ENCODE assay signal across 8 cellular contexts in genomic region chrX:153649178-153649914, GRCh38. TPM values are rescaled to one million over a fixed set of nuclear protein-coding genes. Genes with fewer than 3 reads are reported as not detected.
DNase-seq lines count a peak whose midpoint lies in the region; ATAC-seq and TF ChIP-seq lines count a peak whose summit lies in the region.

No MANE protein-coding gene starts in this region.

- H2AK9ac ChIP-seq in IMR-90 (replicated peaks; ENCODE audit: low read depth, low read length, poor library complexity) = no peak overlapping the region

- POLR2A ChIA-PET in IMR-90 (lab: Charles Lee; ENCODE audit: unreplicated experiment) = no interaction called here

- H2AK5ac ChIP-seq in IMR-90 (ENCODE audit: low read depth, low read length) = no peak overlapping the region

- H3K27ac ChIP-seq in IMR-90 (ENCODE audit: insufficient read depth, low read length) (no peak overlapping the region), SJCRH30 (no peak overlapping the region)

- H4K5ac ChIP-seq in IMR-90 (ENCODE audit: low read depth, low read length) = no peak overlapping the region

- peaks cover 2% of the 10 kb centered on the region for H3K36me3 Mint-ChIP-seq in chondrocyte (ENCODE audit: low read depth)
- H3K36me3 Mint-ChIP-seq in natural killer cell treated with Interleukin-12 subunit alpha and Interleukin-12 subunit beta and Interleukin-15 and Interleukin-18, amount 100 ng/mL, for 72 hours = no peaks in the 10 kb centered on the region

- no peaks in the 10 kb centered on the region for H3K9me1 ChIP-seq in IMR-90 (ENCODE audit: insufficient read depth, low read length)

- intact Hi-C loops in IMR-90 (cut with micrococcal nuclease) = loop anchor here (1.0 kb wide), 1 partner anchor 110 kb away; no protein-coding TSS in a partner anchor

- H3K27me3 ChIP-seq in IMR-90 (ENCODE audit: control insufficient read depth, insufficient read depth, low read length) (peaks cover 38% of the 10 kb centered on the region), SJCRH30 (no peaks in the 10 kb centered on the region)

- H4K8ac ChIP-seq in IMR-90 (ENCODE audit: low read depth in 2 of 2, low read length in 2 of 2) = no peak overlapping the region

- H3K4me1 ChIP-seq in IMR-90 (ENCODE audit: control insufficient read depth, insufficient read depth, low read length) (no peaks in the 10 kb centered on the region), SJCRH30 (no peaks in the 10 kb centered on the region)

- H4K20me1 ChIP-seq in IMR-90 (ENCODE audit: insufficient read depth, low read length) = no peaks in the 10 kb centered on the region

- H3K27me3 Mint-ChIP-seq in chondrocyte (ENCODE audit: low read depth) = peaks cover 10% of the 10 kb centered on the region
- peaks cover 3 to 7% of the 10 kb centered on the region in 2 donors for H3K27me3 Mint-ChIP-seq in natural killer cell treated with Interleukin-12 subunit alpha and Interleukin-12 subunit beta and Interleukin-15 and Interleukin-18, amount 100 ng/mL, for 72 hours

- DNase-seq in EH (ENCODE audit: low read depth) = peak; percentile 39
- DNase-seq in IMR-90 = no peak
- peak; percentile 34 to 65 for DNase-seq in SJCRH30
- peak; percentile 87 for DNase-seq in chondrocyte (ENCODE audit: low spot score)
- DNase-seq in natural killer cell treated with Interleukin-12 subunit alpha and Interleukin-12 subunit beta and Interleukin-15 and Interleukin-18, amount 100 ng/mL, for 72 hours (ENCODE audit: low spot score) = peak; percentile 60

- H3K9me3 Mint-ChIP-seq in chondrocyte (ENCODE audit: low read depth) = peaks cover 8% of the 10 kb centered on the region
- H3K9me3 Mint-ChIP-seq in natural killer cell treated with Interleukin-12 subunit alpha and Interleukin-12 subunit beta and Interleukin-15 and Interleukin-18, amount 100 ng/mL, for 72 hours = no peaks in the 10 kb centered on the region

- H3K14ac ChIP-seq in IMR-90 (replicated peaks; ENCODE audit: low read depth, low read length) = no peak overlapping the region

- no peaks in the 10 kb centered on the region for H3K36me3 ChIP-seq in IMR-90 (ENCODE audit: control insufficient read depth, insufficient read depth, low read length)
- no peaks in the 10 kb centered on the region for H3K36me3 ChIP-seq in SJCRH30

- no peak overlapping the region for H3K18ac ChIP-seq in IMR-90 (ENCODE audit: low read depth, low read length)

- CTCF ChIA-PET in IMR-90 (lab: Yijun Ruan, JAX) = no interaction called here

- H3K4me1 Mint-ChIP-seq in chondrocyte (ENCODE audit: low read depth) = no peaks in the 10 kb centered on the region
- no peaks in the 10 kb centered on the region for H3K4me1 Mint-ChIP-seq in natural killer cell treated with Interleukin-12 subunit alpha and Interleukin-12 subunit beta and Interleukin-15 and Interleukin-18, amount 100 ng/mL, for 72 hours (ENCODE audit: low read depth in 2 of 2)

- TF ChIP-seq POLR2A in IMR-90 (IDR thresholded peaks at IDR 0.05; ENCODE audit: low read depth, low read length) = no peak

- H3K56ac ChIP-seq in IMR-90 (ENCODE audit: extremely low read depth, insufficient read depth, low read length) = no peak overlapping the region

- H3K9me3 ChIP-seq in IMR-90 (ENCODE audit: control insufficient read depth, insufficient read depth, low read length) = peaks cover 3% of the 10 kb centered on the region; the same call in 1 of the 2 replicates
- H3K9me3 ChIP-seq in SJCRH30 (replicated peaks) = no peaks in the 10 kb centered on the region; the same call in 1 of the 2 replicates

- ATAC-seq in IMR-90 (ENCODE audit: low read depth) = peak; percentile 56
- peak; percentile 43 to 85 for ATAC-seq in natural killer cell treated with Interleukin-12 subunit alpha and Interleukin-12 subunit beta and Interleukin-15 and Interleukin-18, amount 100 ng/mL, for 72 hours
- no peak for ATAC-seq in HG03442 (IDR thresholded peaks at IDR 0.05; ENCODE audit: unreplicated experiment)
- no peak for ATAC-seq in GM19463 (IDR thresholded peaks at IDR 0.05; ENCODE audit: unreplicated experiment)
- ATAC-seq in HG02642 (IDR thresholded peaks at IDR 0.05; ENCODE audit: poor library complexity, unreplicated experiment) = no peak

- H2BK15ac ChIP-seq in IMR-90 (ENCODE audit: low read depth, low read length) = no peak overlapping the region

- H2BK5ac ChIP-seq in IMR-90 (ENCODE audit: low read depth, low read length, poor library complexity, severe bottlenecking) = no peak overlapping the region

- H3K4me3 ChIP-seq in IMR-90 (ENCODE audit: insufficient read depth, low read depth, low read length) (no peak overlapping the region), SJCRH30 (no peak overlapping the region)

- H3K27ac Mint-ChIP-seq in chondrocyte (ENCODE audit: unreplicated experiment) = no peak overlapping the region
- no peak overlapping the region for H3K27ac Mint-ChIP-seq in natural killer cell treated with Interleukin-12 subunit alpha and Interleukin-12 subunit beta and Interleukin-15 and Interleukin-18, amount 100 ng/mL, for 72 hours

- no TSS peak for BruUV-seq in IMR-90 (replicated peaks; lab: Mats Ljungman, UMichigan)

- H3K79me1 ChIP-seq in IMR-90 (ENCODE audit: low read depth in 1 of 2, low read length in 2 of 2) = no peaks in the 10 kb centered on the region

- no peak overlapping the region for H3K9ac ChIP-seq in IMR-90 (ENCODE audit: low read depth, low read length)

- no peak overlapping the region for H2BK120ac ChIP-seq in IMR-90 (ENCODE audit: low read depth, low read length)

- no peak overlapping the region for H3K4me2 ChIP-seq in IMR-90 (ENCODE audit: low read depth, low read length)

- no peak overlapping the region for H3K4me3 Mint-ChIP-seq in chondrocyte (ENCODE audit: unreplicated experiment)
- H3K4me3 Mint-ChIP-seq in natural killer cell treated with Interleukin-12 subunit alpha and Interleukin-12 subunit beta and Interleukin-15 and Interleukin-18, amount 100 ng/mL, for 72 hours = no peak overlapping the region

- TF ChIP-seq CTCF in IMR-90 (conservative IDR thresholded peaks at IDR 0.05; ENCODE audit: low read depth, low read length) (peak; percentile 20; the same call in 1 of the 2 replicates), chondrocyte (IDR thresholded peaks at IDR 0.05) (peak; percentile 52)

- TF ChIP-seq RAD21 in IMR-90 (IDR thresholded peaks at IDR 0.05; ENCODE audit: low read length) = peak; percentile 32; the same call in 1 of the 2 replicates

- no peak overlapping the region for H3K4ac ChIP-seq in IMR-90 (ENCODE audit: low read depth, low read length)

- H4K91ac ChIP-seq in IMR-90 (ENCODE audit: insufficient read depth, low read depth, low read length) = no peak overlapping the region

- in situ Hi-C loops in IMR-90 (cut with MboI; ENCODE audit: low sequenced_read_pairs) = no loop called here

- dilution Hi-C loops in IMR-90 (cut with HindIII; ENCODE audit: low sequenced_read_pairs, unreplicated experiment) = no loop called here

- 86% methylated on average over 10 of the region's 26 CpGs; no CpG with 5 or more reads in 1 of the 2 experiments for WGBS in IMR-90 (ENCODE audit: extremely low coverage in 2 of 2, insufficient read length in 1 of 2), 2 experiments

- H2AFZ ChIP-seq in IMR-90 (replicated peaks; ENCODE audit: low read length, poor library complexity) = no peak overlapping the region

- no peak overlapping the region for H2BK20ac ChIP-seq in IMR-90 (ENCODE audit: low read depth, low read length)

- H3K23ac ChIP-seq in IMR-90 (ENCODE audit: low read depth, low read length) = no peak overlapping the region

TF ChIP-seq in IMR-90, 13 proteins besides CTCF, POLR2A, EP300 and RAD21 (continues in another document):
- no peak for TF ChIP-seq NFE2L2 (IDR thresholded peaks at IDR 0.05; ENCODE audit: low read depth, low read length)
- no peak for TF ChIP-seq CHD1 (IDR thresholded peaks at IDR 0.05; ENCODE audit: low read depth, low read length)

RNA-seq across cellular contexts. Expression of gene DUSP9, which starts 2.3 kb away (rescaled TPM):
- total RNA-seq in IMR-90 (2012; rRNA removed) (under 0.01 TPM in 2 replicates), chondrocyte (0.13 to 0.77 TPM in 2 of 3 replicates, not detected in the other)
- polyA plus RNA-seq in IMR-90 (2012; rRNA removed) = 0.09 and 0.16 TPM in 2 replicates
- polyA plus RNA-seq in IMR-90 (2012; cell fraction: cytosol; rRNA removed) = 0.05 and 0.20 TPM in 2 replicates
- 0.05 and 0.16 TPM in 2 replicates for polyA plus RNA-seq in IMR-90 (2012; cell fraction: nucleus; rRNA removed; ENCODE audit: low replicate concordance)
- total RNA-seq in SJCRH30 (2014; rRNA removed; shearing (Covaris generic)) = 0.14 TPM in 1 of 2 replicates, not detected in the other
- total RNA-seq in natural killer cell treated with Interleukin-12 subunit alpha and Interleukin-12 subunit beta and Interleukin-15 and Interleukin-18, amount 100 ng/mL, for 72 hours = not detected

RNA-seq across cellular contexts. Expression of gene PNCK, which starts 24.3 kb away (rescaled TPM):
- total RNA-seq in IMR-90 (2012; rRNA removed) = 0.18 TPM in 1 of 2 replicates, not detected in the other
- 0.13 and 0.22 TPM in 2 replicates for polyA plus RNA-seq in IMR-90 (2012; rRNA removed)
- 0.22 TPM in 2 replicates for polyA plus RNA-seq in IMR-90 (2012; cell fraction: cytosol; rRNA removed)
- 2.2 and 2.5 TPM in 2 replicates for polyA plus RNA-seq in IMR-90 (2012; cell fraction: nucleus; rRNA removed; ENCODE audit: low replicate concordance)
- total RNA-seq in SJCRH30 (2014; rRNA removed; shearing (Covaris generic)) = not detected in 2 replicates
- 3.2 to 3.8 TPM (median 3.5 TPM) in 3 replicates for total RNA-seq in chondrocyte
- total RNA-seq in natural killer cell treated with Interleukin-12 subunit alpha and Interleukin-12 subunit beta and Interleukin-15 and Interleukin-18, amount 100 ng/mL, for 72 hours = not detected

RNA-seq across cellular contexts. Expression of gene SLC6A8, which starts 38.4 kb away (rescaled TPM):
- 6.7 and 7.2 TPM in 2 replicates for total RNA-seq in IMR-90 (2012; rRNA removed)
- polyA plus RNA-seq in IMR-90 (2012; rRNA removed) = 21.1 and 25.5 TPM in 2 replicates
- 15.6 and 31.1 TPM in 2 replicates for polyA plus RNA-seq in IMR-90 (2012; cell fraction: cytosol; rRNA removed)
- 48.5 and 108 TPM in 2 replicates for polyA plus RNA-seq in IMR-90 (2012; cell fraction: nucleus; rRNA removed; ENCODE audit: low replicate concordance)
- total RNA-seq in SJCRH30 (2014; rRNA removed; shearing (Covaris generic)) = 9.5 TPM in 2 replicates
- total RNA-seq in chondrocyte = 47.6 to 71.1 TPM (median 70.6 TPM) in 3 replicates
- 1 to 10 TPM; 2.3 to 4.1 TPM for total RNA-seq in natural killer cell treated with Interleukin-12 subunit alpha and Interleukin-12 subunit beta and Interleukin-15 and Interleukin-18, amount 100 ng/mL, for 72 hours

RNA-seq across cellular contexts. Expression of gene CCNQ, which starts 50.4 kb away (rescaled TPM):
- total RNA-seq in IMR-90 (2012; rRNA removed) = 26.9 and 27.6 TPM in 2 replicates
- 35.2 and 39.1 TPM in 2 replicates for polyA plus RNA-seq in IMR-90 (2012; rRNA removed)
- polyA plus RNA-seq in IMR-90 (2012; cell fraction: cytosol; rRNA removed) = 23.9 and 50.9 TPM in 2 replicates
- polyA plus RNA-seq in IMR-90 (2012; cell fraction: nucleus; rRNA removed; ENCODE audit: low replicate concordance) = 15.4 and 26.3 TPM in 2 replicates
- total RNA-seq in SJCRH30 (2014; rRNA removed; shearing (Covaris generic)) = 27.0 and 32.5 TPM in 2 replicates
- total RNA-seq in chondrocyte = 17.2 to 21.9 TPM (median 17.7 TPM) in 3 replicates
- 10 to 100 TPM; 16.4 to 30.7 TPM for total RNA-seq in natural killer cell treated with Interleukin-12 subunit alpha and Interleukin-12 subunit beta and Interleukin-15 and Interleukin-18, amount 100 ng/mL, for 72 hours

Comparison
In these comparisons a context has a peak if more than half of its experiments do, and no peak if none do; other contexts are left out.
1. ATAC-seq: peak in IMR-90 (single experiment) and natural killer cell treated with Interleukin-12 subunit alpha and Interleukin-12 subunit beta and Interleukin-15 and Interleukin-18, amount 100 ng/mL, for 72 hours (2 of 2); none in HG03442 (single experiment), GM19463 (single experiment) and HG02642 (single experiment).